20 cellular contexts compared by ENCODE assay signal in the genomic region with DNA sequence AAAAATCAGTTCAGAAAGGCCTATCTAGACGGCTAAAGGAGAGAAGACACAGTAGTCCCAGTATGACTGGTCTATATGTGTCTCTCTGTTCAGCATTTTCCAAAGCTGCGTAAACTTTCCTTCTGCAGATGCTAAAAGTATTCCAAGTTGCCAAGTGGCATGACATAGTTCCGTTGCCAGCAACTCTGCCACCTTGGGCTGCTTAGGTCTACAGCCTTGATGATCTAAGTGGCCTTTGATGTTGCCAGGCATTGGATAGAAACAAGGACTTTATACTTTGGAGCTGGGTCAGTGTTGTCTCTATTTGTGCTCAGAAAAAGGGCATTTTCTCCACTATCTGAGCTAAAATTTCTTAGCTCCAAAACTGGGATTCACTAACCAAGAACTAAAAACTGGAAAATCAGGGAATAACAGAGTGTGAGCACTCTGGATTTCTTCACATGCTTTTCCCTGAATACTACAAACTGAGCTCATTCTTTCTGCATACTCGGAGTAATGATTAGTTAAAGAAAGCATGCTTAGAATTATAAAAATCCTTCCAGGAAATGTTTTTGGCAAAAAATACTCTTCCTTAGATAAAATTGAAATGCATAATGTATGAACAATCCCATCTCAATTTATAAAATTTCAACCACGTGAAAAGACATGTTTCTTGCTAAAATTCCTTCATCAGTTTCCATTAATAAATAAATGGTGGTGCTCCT.
DNase-seq lines count a peak whose midpoint lies in the region; ATAC-seq and TF ChIP-seq lines count a peak whose summit lies in the region.
"Had no signal": no experiment of that assay in that cellular context is flagged by ENCODE, and none has a peak within 500 bp of the region (broad histone marks: within the 10 kb centered on the region; RNA-seq: fewer than 3 reads in every experiment).

No MANE protein-coding gene starts in this region.

- peak overlapping the region; percentile 82 for H3K27ac Mint-ChIP-seq in HFFc6
- H3K27ac Mint-ChIP-seq: activated naive CD4-positive, alpha-beta T cell treated with anti-CD3 and anti-CD28 coated beads for 36 hours had no signal

- DNase-seq in HFFc6 (peak; percentile 43), brain microvascular endothelial cell (peak; percentile 7), kidney tubule cell (ENCODE audit: low spot score) (peak; percentile 41), aorta (no peak), mammary epithelial cell (no peak)
- DNase-seq: activated CD4-positive, alpha-beta T cell treated with anti-CD3 and anti-CD28 coated beads, Interleukin-2, amount 50 U/mL, for 1 hour; activated naive CD4-positive, alpha-beta T cell treated with anti-CD3 and anti-CD28 coated beads for 36 hours; Calu3; DMS79 treated with DMSO at 0.1 percent for 48 hours; lower lobe of right lung; NCI-H1105 treated with DMSO at 0.1 percent for 48 hours; NCI-H2029; NCI-H69; right cardiac atrium; spleen; stimulated activated CD4-positive, alpha-beta T cell treated with anti-CD3 and anti-CD28 coated beads, Interleukin-2, amount 100 ng/mL, for 48 hours; upper lobe of right lung had no signal

- no peaks in the 10 kb centered on the region for H4K20me1 ChIP-seq in mammary epithelial cell (ENCODE audit: insufficient read depth, low read length)

- no peak for ATAC-seq in aorta (ENCODE audit: low FRiP score)
- no peak for ATAC-seq in GM18502 (IDR thresholded peaks at IDR 0.05; ENCODE audit: poor library complexity, unreplicated experiment)
- no peak for ATAC-seq in HG03108 (IDR thresholded peaks at IDR 0.05; ENCODE audit: unreplicated experiment)
- ATAC-seq: lower lobe of right lung, right cardiac atrium, upper lobe of right lung had no signal

- no peak for TF ChIP-seq CTCF in HFFc6 (IDR thresholded peaks at IDR 0.05)
- no peak for TF ChIP-seq CTCF in brain microvascular endothelial cell (IDR thresholded peaks at IDR 0.05; ENCODE audit: low read depth, low read length, missing control alignments)
- no peak for TF ChIP-seq CTCF in mammary epithelial cell (conservative IDR thresholded peaks at IDR 0.05 in 1 of 2, IDR thresholded peaks at IDR 0.05 in 1 of 2; ENCODE audit: extremely low read depth in 1 of 2, insufficient read depth in 1 of 2, low read depth in 1 of 2, low read length in 2 of 2)

- H3K4me3 ChIP-seq in brain microvascular endothelial cell (ENCODE audit: low read depth, low read length): no peak overlapping the region
- no peak overlapping the region for H3K4me3 ChIP-seq in aorta (ENCODE audit: low read length in 2 of 2)
- H3K4me3 ChIP-seq in mammary epithelial cell (replicated peaks in 1 of 3; ENCODE audit: insufficient read depth in 1 of 3, low read depth in 2 of 3, low read length in 3 of 3): no peak overlapping the region
- H3K4me3 ChIP-seq: lower lobe of right lung, spleen, upper lobe of right lung had no signal

- H3K4me1 ChIP-seq in aorta (ENCODE audit: control insufficient read depth in 1 of 2, insufficient read depth in 2 of 2, low read length in 2 of 2): peaks cover 3 to 4% of the 10 kb centered on the region in 2 donors
- H3K4me1 ChIP-seq in mammary epithelial cell (ENCODE audit: insufficient read depth, low read length): no peaks in the 10 kb centered on the region
- H3K4me1 ChIP-seq: spleen, upper lobe of right lung had no signal

- H3K27me3 ChIP-seq in brain microvascular endothelial cell (replicated peaks) (no peaks in the 10 kb centered on the region), aorta (ENCODE audit: control insufficient read depth in 1 of 2, insufficient read depth in 2 of 2, low read length in 1 of 2) (no peaks in the 10 kb centered on the region), mammary epithelial cell (ENCODE audit: insufficient read depth, low read length) (no peaks in the 10 kb centered on the region)
- H3K27me3 ChIP-seq: spleen, upper lobe of right lung had no signal

- no peaks in the 10 kb centered on the region for H3K9me3 Mint-ChIP-seq in HFFc6
- H3K9me3 Mint-ChIP-seq: activated naive CD4-positive, alpha-beta T cell treated with anti-CD3 and anti-CD28 coated beads for 36 hours; neural crest cell had no signal

- H3K36me3 ChIP-seq in brain microvascular endothelial cell (replicated peaks) (no peaks in the 10 kb centered on the region), aorta (ENCODE audit: control insufficient read depth in 1 of 2, insufficient read depth in 2 of 2, low read length in 1 of 2) (no peaks in the 10 kb centered on the region), mammary epithelial cell (ENCODE audit: insufficient read depth, low read length) (no peaks in the 10 kb centered on the region)
- H3K36me3 ChIP-seq: lower lobe of right lung, spleen, upper lobe of right lung had no signal

- H3K27ac ChIP-seq in brain microvascular endothelial cell (peak overlapping the region; percentile 44), aorta (ENCODE audit: low read depth in 1 of 2, low read length in 2 of 2) (peak overlapping the region; percentile 22 to 82), mammary epithelial cell (ENCODE audit: insufficient read depth, low read depth, low read length) (no peak overlapping the region)
- H3K27ac ChIP-seq: lower lobe of right lung, spleen, upper lobe of right lung had no signal

- no peaks in the 10 kb centered on the region for H3K27me3 Mint-ChIP-seq in HFFc6 (ENCODE audit: insufficient read depth)

- no peak overlapping the region for H2AFZ ChIP-seq in mammary epithelial cell (ENCODE audit: low read depth, low read length)

- H3K79me2 ChIP-seq in mammary epithelial cell (ENCODE audit: insufficient read depth, low read length): no peaks in the 10 kb centered on the region

- H3K36me3 Mint-ChIP-seq in HFFc6 (ENCODE audit: low read depth): peaks cover 4% of the 10 kb centered on the region; the same call in 1 of the 2 replicates

- H3K4me1 Mint-ChIP-seq in HFFc6 (ENCODE audit: low read depth): peaks cover 73% of the 10 kb centered on the region
- H3K4me1 Mint-ChIP-seq: neural crest cell had no signal

- CTCF ChIA-PET in mammary epithelial cell (lab: Charles Lee; ENCODE audit: low non-redundant PET): interaction anchor here (0.5 kb wide), 1 partner anchor 114 kb away, joined by 4 read pairs; no protein-coding TSS in a partner anchor

- in situ Hi-C loops in brain microvascular endothelial cell (cut with HindIII; ENCODE audit: low pct_ligation_motif_present, low sequenced_read_pairs) (no loop called here), mammary epithelial cell (cut with MboI; ENCODE audit: low sequenced_read_pairs in 2 of 2) (no loop called here)

- WGBS in aorta, 2 donors: 9 to 14% methylated on average over 5 of the region's 5 CpGs
- WGBS in mammary epithelial cell (ENCODE audit: low coverage, missing lambda C conversion rate): 99% methylated on average over 5 of the region's 5 CpGs

- H3K9me3 ChIP-seq in aorta (ENCODE audit: control insufficient read depth, low read length) (no peaks in the 10 kb centered on the region), mammary epithelial cell (replicated peaks; ENCODE audit: insufficient read depth, low read length) (no peaks in the 10 kb centered on the region)
- H3K9me3 ChIP-seq: lower lobe of right lung, spleen, upper lobe of right lung had no signal

- intact Hi-C loops in aorta (cut with DNase I): loop anchor here in 1 of 2 donors (5.0 kb wide), 2 partner anchors 35 to 65 kb away; no protein-coding TSS in a partner anchor
- intact Hi-C loops in mammary epithelial cell (cut with micrococcal nuclease): no loop called here

- no TSS peak for BruUV-seq in mammary epithelial cell (replicated peaks; lab: Mats Ljungman, UMichigan)

- no peak overlapping the region; the same call in 1 of the 2 replicates for H3K4me3 Mint-ChIP-seq in HFFc6
- H3K4me3 Mint-ChIP-seq: activated naive CD4-positive, alpha-beta T cell treated with anti-CD3 and anti-CD28 coated beads for 36 hours; neural crest cell had no signal

- dilution Hi-C loops in mammary epithelial cell (cut with HindIII; ENCODE audit: low sequenced_read_pairs): no loop called here

- no peak overlapping the region for H3K9ac ChIP-seq in mammary epithelial cell (ENCODE audit: insufficient read depth, low read length)

- H3K4me2 ChIP-seq in mammary epithelial cell (ENCODE audit: insufficient read depth, low read depth, low read length): no peak overlapping the region

Comparison
In these comparisons a context has a peak if more than half of its experiments do, and no peak if none do; other contexts are left out.
1. DNase-seq: peak in HFFc6 (single experiment), brain microvascular endothelial cell (single experiment) and kidney tubule cell (single experiment); none in aorta (0 of 2) and mammary epithelial cell (single experiment).